Comparison of ENCODE assay signal across 9 cellular contexts in genomic region chr19:36152061-36152885, GRCh38. TPM values are rescaled to one million over a fixed set of nuclear protein-coding genes. Genes with fewer than 3 reads are reported as not detected.
DNase-seq lines count a peak whose midpoint lies in the region; ATAC-seq and TF ChIP-seq lines count a peak whose summit lies in the region.
"Had no signal": no experiment of that assay in that cellular context is flagged by ENCODE, and none has a peak within 500 bp of the region (broad histone marks: within the 10 kb centered on the region; RNA-seq: fewer than 3 reads in every experiment).

Gene COX7A1 (minus strand): TSS chr19:36152447. CDS start chr19:36152407, 40 bp downstream.

- H3K9me3 ChIP-seq in fibroblast of lung (ENCODE audit: control insufficient read depth, insufficient read depth, low read depth, low read length), result no peaks in the 10 kb centered on the region
- no peaks in the 10 kb centered on the region for H3K9me3 ChIP-seq in mucosa of stomach (ENCODE audit: control insufficient read depth, low read length)
- H3K9me3 ChIP-seq in tibial nerve, result no peaks in the 10 kb centered on the region

- peaks cover 28% of the 10 kb centered on the region for H3K36me3 Mint-ChIP-seq in WTC11
- H3K36me3 Mint-ChIP-seq in activated CD8-positive, alpha-beta memory T cell treated with anti-CD3 and anti-CD28 coated beads, Interleukin-2, amount 10 ng/mL, durations not matched to agents 7 days and 5 days, result peaks cover 20% of the 10 kb centered on the region

- H3K4me3 Mint-ChIP-seq in WTC11, result no peak within 1 kb of the TSS
- no peak within 1 kb of the TSS for H3K4me3 Mint-ChIP-seq in activated CD8-positive, alpha-beta memory T cell treated with anti-CD3 and anti-CD28 coated beads, Interleukin-2, amount 10 ng/mL, durations not matched to agents 7 days and 5 days

- TF ChIP-seq EP300 in tibial nerve (IDR thresholded peaks at IDR 0.05), result peak in 1 of 2 donors; percentile 73

- POLR2A ChIA-PET in WTC11 (lab: Charles Lee), result interaction anchor here (1.4 kb wide), 1 partner anchor 12 kb away, joined by 4 read pairs; the partner anchor contains the start of gene CAPNS1

- WGBS in tibial nerve, 2 donors, result 18 to 19% methylated on average over 18 to 44 of the region's 54 CpGs

- H3K9ac ChIP-seq in fibroblast of lung (ENCODE audit: insufficient read depth, low read length), result peak within 1 kb of the TSS; percentile 53
- peak within 1 kb of the TSS; percentile 65 for H3K9ac ChIP-seq in mucosa of stomach (ENCODE audit: low read length)

- no peaks in the 10 kb centered on the region for H3K27me3 Mint-ChIP-seq in WTC11 (ENCODE audit: low read depth)
- H3K27me3 Mint-ChIP-seq in activated CD8-positive, alpha-beta memory T cell treated with anti-CD3 and anti-CD28 coated beads, Interleukin-2, amount 10 ng/mL, durations not matched to agents 7 days and 5 days, result no peaks in the 10 kb centered on the region

- H2AFZ ChIP-seq in fibroblast of lung (ENCODE audit: low read length), result peak within 1 kb of the TSS; percentile 26

- peaks cover 13% of the 10 kb centered on the region for H3K36me3 ChIP-seq in fibroblast of lung (ENCODE audit: control insufficient read depth, insufficient read depth, low read length)
- peaks cover 22% of the 10 kb centered on the region for H3K36me3 ChIP-seq in mucosa of stomach (ENCODE audit: control insufficient read depth, insufficient read depth, low read length)
- H3K36me3 ChIP-seq in tibial nerve, result peaks cover 0 to 44% (median 17%) of the 10 kb centered on the region in 3 donors

- peak; percentile 55 for ATAC-seq in WTC11
- ATAC-seq in GM18867 (IDR thresholded peaks at IDR 0.05; ENCODE audit: unreplicated experiment), result no peak
- no peak for ATAC-seq in activated CD8-positive, alpha-beta memory T cell treated with anti-CD3 and anti-CD28 coated beads, Interleukin-2, amount 10 ng/mL, durations not matched to agents 7 days and 5 days

- no peak for DNase-seq in WTC11 (ENCODE audit: low spot score)
- peak in 1 of 2 donors; percentile 42 for DNase-seq in fibroblast of lung (ENCODE audit: low read depth in 2 of 2)
- peak; percentile 53 to 57 for DNase-seq in tibial nerve (ENCODE audit: low spot score in 2 of 2)
- no peak for DNase-seq in activated CD8-positive, alpha-beta memory T cell treated with anti-CD3 and anti-CD28 coated beads, Interleukin-2, amount 10 ng/mL, durations not matched to agents 7 days and 5 days
- no peak for DNase-seq in NCI-H1694 treated with DMSO at 0.1 percent for 48 hours (lab: John Stamatoyannopoulos, UW)
- DNase-seq in activated gamma-delta T cell treated with Interleukin-2 at 50 U/mL for 16 hours, result no peak
- DNase-seq: SIG-M5 had no signal

- no peaks in the 10 kb centered on the region for H3K79me2 ChIP-seq in fibroblast of lung (ENCODE audit: control insufficient read depth, insufficient read depth, low read length)

- peak in 1 of 2 donors; percentile 56 for TF ChIP-seq POLR2A in tibial nerve (IDR thresholded peaks at IDR 0.05)

- H3K9me3 Mint-ChIP-seq in WTC11, result no peaks in the 10 kb centered on the region
- H3K9me3 Mint-ChIP-seq in activated CD8-positive, alpha-beta memory T cell treated with anti-CD3 and anti-CD28 coated beads, Interleukin-2, amount 10 ng/mL, durations not matched to agents 7 days and 5 days (ENCODE audit: low read depth), result no peaks in the 10 kb centered on the region

- H4K20me1 ChIP-seq in fibroblast of lung (ENCODE audit: control insufficient read depth, extremely low read depth, insufficient read depth, low read length), result no peaks in the 10 kb centered on the region

- H3K4me2 ChIP-seq in fibroblast of lung (ENCODE audit: extremely low read depth, insufficient read depth, low read length), result peak within 1 kb of the TSS; percentile 75

- H3K4me1 ChIP-seq in fibroblast of lung (ENCODE audit: control insufficient read depth, extremely low read depth, insufficient read depth, low read length) (peaks cover 6% of the 10 kb centered on the region), mucosa of stomach (ENCODE audit: control insufficient read depth, insufficient read depth, low read length) (no peaks in the 10 kb centered on the region), tibial nerve (peaks cover 0 to 32% (median 4%) of the 10 kb centered on the region in 4 donors)

- H3K27ac Mint-ChIP-seq in WTC11, result peak within 1 kb of the TSS; percentile 49; the same call in 1 of the 2 replicates
- H3K27ac Mint-ChIP-seq in activated CD8-positive, alpha-beta memory T cell treated with anti-CD3 and anti-CD28 coated beads, Interleukin-2, amount 10 ng/mL, durations not matched to agents 7 days and 5 days, result no peak within 1 kb of the TSS

- peaks cover 26% of the 10 kb centered on the region for H3K4me1 Mint-ChIP-seq in WTC11
- no peaks in the 10 kb centered on the region for H3K4me1 Mint-ChIP-seq in activated CD8-positive, alpha-beta memory T cell treated with anti-CD3 and anti-CD28 coated beads, Interleukin-2, amount 10 ng/mL, durations not matched to agents 7 days and 5 days

- H3K27me3 ChIP-seq in fibroblast of lung (ENCODE audit: control insufficient read depth, insufficient read depth, low read length) (no peaks in the 10 kb centered on the region), mucosa of stomach (ENCODE audit: control insufficient read depth, insufficient read depth, low read length) (no peaks in the 10 kb centered on the region), tibial nerve (no peaks in the 10 kb centered on the region)

- H3K27ac ChIP-seq in fibroblast of lung (ENCODE audit: insufficient read depth, low read length), result peak within 1 kb of the TSS; percentile 61
- H3K27ac ChIP-seq in tibial nerve, result peak within 1 kb of the TSS; percentile 90 to 98 (median 94)

- CTCF ChIA-PET in WTC11 (lab: Charles Lee), result interaction anchor here (0.7 to 2.6 kb wide), 3 partner anchors 24 to 55 kb away, joined by 3 to 11 read pairs (median 3); no protein-coding TSS in a partner anchor
- CTCF ChIA-PET in activated CD8-positive, alpha-beta memory T cell treated with anti-CD3 and anti-CD28 coated beads, Interleukin-2, amount 10 ng/mL, durations not matched to agents 7 days and 5 days (lab: Charles Lee), result interaction anchor here (0.9 kb wide), 1 partner anchor 24 kb away, joined by 4 read pairs; no protein-coding TSS in a partner anchor

- H3K4me3 ChIP-seq in fibroblast of lung (replicated peaks in 1 of 4; ENCODE audit: control extremely low read depth in 1 of 4, insufficient read depth in 1 of 4, low read depth in 3 of 4, low read length in 4 of 4) (peak within 1 kb of the TSS; percentile 5 to 76 (median 48)), mucosa of stomach (ENCODE audit: low read length) (peak within 1 kb of the TSS; percentile 4), tibial nerve (peak within 1 kb of the TSS; percentile 39 to 68 (median 54))

- TF ChIP-seq CTCF in WTC11 (IDR thresholded peaks at IDR 0.05) (no peak), fibroblast of lung (conservative IDR thresholded peaks at IDR 0.05 in 1 of 2, IDR thresholded peaks at IDR 0.05 in 1 of 2; ENCODE audit: low read depth in 1 of 2, low read length in 2 of 2) (no peak), tibial nerve (IDR thresholded peaks at IDR 0.05) (no peak)

TF ChIP-seq in WTC11, 78 proteins besides CTCF, POLR2A, EP300 and RAD21:
- TF ChIP-seq, protein P1, sequence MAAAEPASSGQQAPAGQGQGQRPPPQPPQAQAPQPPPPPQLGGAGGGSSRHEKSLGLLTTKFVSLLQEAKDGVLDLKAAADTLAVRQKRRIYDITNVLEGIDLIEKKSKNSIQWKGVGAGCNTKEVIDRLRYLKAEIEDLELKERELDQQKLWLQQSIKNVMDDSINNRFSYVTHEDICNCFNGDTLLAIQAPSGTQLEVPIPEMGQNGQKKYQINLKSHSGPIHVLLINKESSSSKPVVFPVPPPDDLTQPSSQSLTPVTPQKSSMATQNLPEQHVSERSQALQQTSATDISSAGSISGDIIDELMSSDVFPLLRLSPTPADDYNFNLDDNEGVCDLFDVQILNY (CRISPR knock-in tag; IDR thresholded peaks at IDR 0.05), result no peak
- TF ChIP-seq, protein P2, sequence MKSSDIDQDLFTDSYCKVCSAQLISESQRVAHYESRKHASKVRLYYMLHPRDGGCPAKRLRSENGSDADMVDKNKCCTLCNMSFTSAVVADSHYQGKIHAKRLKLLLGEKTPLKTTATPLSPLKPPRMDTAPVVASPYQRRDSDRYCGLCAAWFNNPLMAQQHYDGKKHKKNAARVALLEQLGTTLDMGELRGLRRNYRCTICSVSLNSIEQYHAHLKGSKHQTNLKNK (CRISPR knock-in tag; IDR thresholded peaks at IDR 0.05), result no peak
- TF ChIP-seq ZNF263 (CRISPR knock-in tag; IDR thresholded peaks at IDR 0.05; ENCODE audit: low read depth) (no peak), FOXP1 (CRISPR knock-in tag; IDR thresholded peaks at IDR 0.05; ENCODE audit: borderline replicate concordance) (no peak), HMGXB4 (CRISPR knock-in tag; IDR thresholded peaks at IDR 0.05) (no peak)
- TF ChIP-seq, protein P3, sequence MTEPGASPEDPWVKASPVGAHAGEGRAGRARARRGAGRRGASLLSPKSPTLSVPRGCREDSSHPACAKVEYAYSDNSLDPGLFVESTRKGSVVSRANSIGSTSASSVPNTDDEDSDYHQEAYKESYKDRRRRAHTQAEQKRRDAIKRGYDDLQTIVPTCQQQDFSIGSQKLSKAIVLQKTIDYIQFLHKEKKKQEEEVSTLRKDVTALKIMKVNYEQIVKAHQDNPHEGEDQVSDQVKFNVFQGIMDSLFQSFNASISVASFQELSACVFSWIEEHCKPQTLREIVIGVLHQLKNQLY (CRISPR knock-in tag; IDR thresholded peaks at IDR 0.05), result no peak

RNA-seq across cellular contexts. Expression of gene COX7A1, which starts in this region (rescaled TPM):
- total RNA-seq in WTC11 (2021), result 0.64 to 1.0 TPM (median 0.70 TPM) in 3 replicates
- 30.0 and 77.9 TPM in 2 replicates for total RNA-seq in fibroblast of lung
- 17.8 and 42.5 TPM in 2 replicates for polyA plus RNA-seq in fibroblast of lung
- 95.1 and 195 TPM in 2 replicates for polyA plus RNA-seq in fibroblast of lung (2012)
- 39.9 and 46.1 TPM in 2 replicates for polyA minus RNA-seq in fibroblast of lung (ENCODE audit: low replicate concordance)
- total RNA-seq in tibial nerve, result 10 to 100 TPM; 18.4 to 73.9 (median 35.5) TPM
- total RNA-seq in activated CD8-positive, alpha-beta memory T cell treated with anti-CD3 and anti-CD28 coated beads, Interleukin-2, amount 10 ng/mL, durations not matched to agents 7 days and 5 days, result not detected

Comparison
In these comparisons a context has a peak if more than half of its experiments do, and no peak if none do; other contexts are left out.
1. DNase-seq: peak in tibial nerve (2 of 2); none in WTC11 (single experiment), activated CD8-positive, alpha-beta memory T cell treated with anti-CD3 and anti-CD28 coated beads, Interleukin-2, amount 10 ng/mL, durations not matched to agents 7 days and 5 days (single experiment), NCI-H1694 treated with DMSO at 0.1 percent for 48 hours (single experiment) and activated gamma-delta T cell treated with Interleukin-2 at 50 U/mL for 16 hours (single experiment).
2. H3K4me3 ChIP-seq: peak in every context shown above with its lines; median percentile 54 in tibial nerve; 48 in fibroblast of lung; 4 in mucosa of stomach.